8 cellular contexts compared by ENCODE assay signal in genomic region chr2:8525582-8526402, GRCh38.
A peak's percentile ranks its signal among the peaks of the same experiment; 100 is the strongest.
DNase-seq lines count a peak whose midpoint lies in the region; ATAC-seq and TF ChIP-seq lines count a peak whose summit lies in the region.

No MANE protein-coding gene starts in this region.

- peak; percentile 56 for DNase-seq in NCI-H187 treated with DMSO at 0.1 percent for 48 hours (lab: John Stamatoyannopoulos, UW)
- no peak for DNase-seq in activated CD8-positive, alpha-beta T cell treated with anti-CD3 and anti-CD28 coated beads for 36 hours
- DNase-seq in iPS DF 19.7 (ENCODE audit: low read depth, low spot score): peak; percentile 20
- DNase-seq in NCI-H2227 (lab: John Stamatoyannopoulos, UW; ENCODE audit: unreplicated experiment): no peak

- H3K9me3 Mint-ChIP-seq in activated CD8-positive, alpha-beta T cell treated with anti-CD3 and anti-CD28 coated beads for 36 hours: peaks cover 3% of the 10 kb centered on the region

- intact Hi-C loops in activated CD8-positive, alpha-beta T cell treated with anti-CD3 and anti-CD28 coated beads for 36 hours (cut with micrococcal nuclease): no loop called here

- POLR2A ChIA-PET in activated CD8-positive, alpha-beta T cell treated with anti-CD3 and anti-CD28 coated beads for 36 hours (lab: Charles Lee): no interaction called here

- no peak overlapping the region for H3K4me3 Mint-ChIP-seq in activated CD8-positive, alpha-beta T cell treated with anti-CD3 and anti-CD28 coated beads for 36 hours

- no peak overlapping the region for H3K4me3 ChIP-seq in skeletal muscle tissue (ENCODE audit: low read length in 3 of 3)

- H3K27me3 ChIP-seq in skeletal muscle tissue (ENCODE audit: control insufficient read depth in 3 of 3, insufficient read depth in 3 of 3, low read length in 3 of 3): no peaks in the 10 kb centered on the region

- 0 out of 2 replicates have a peak, but pooled peaks have one; percentile 16 for TF ChIP-seq CTCF in 22Rv1 (IDR thresholded peaks at IDR 0.05)
- no peak for TF ChIP-seq CTCF in activated CD8-positive, alpha-beta T cell treated with anti-CD3 and anti-CD28 coated beads for 36 hours (IDR thresholded peaks at IDR 0.05)

- peaks cover 29% of the 10 kb centered on the region for H3K4me1 Mint-ChIP-seq in activated CD8-positive, alpha-beta T cell treated with anti-CD3 and anti-CD28 coated beads for 36 hours (ENCODE audit: low read depth)

- H3K27ac ChIP-seq in 22Rv1: peak overlapping the region; percentile 68
- no peak overlapping the region for H3K27ac ChIP-seq in skeletal muscle tissue (ENCODE audit: low read depth, low read length)

- no peaks in the 10 kb centered on the region for H3K36me3 ChIP-seq in skeletal muscle tissue (ENCODE audit: control insufficient read depth in 3 of 3, insufficient read depth in 3 of 3, low read length in 3 of 3)

- H3K9ac ChIP-seq in skeletal muscle tissue (ENCODE audit: low read depth in 1 of 3, low read length in 3 of 3): peak overlapping the region in 2 of 3 donors; percentile 5 to 51

- no peaks in the 10 kb centered on the region for H3K27me3 Mint-ChIP-seq in activated CD8-positive, alpha-beta T cell treated with anti-CD3 and anti-CD28 coated beads for 36 hours

- peaks cover 1% of the 10 kb centered on the region for H3K36me3 Mint-ChIP-seq in activated CD8-positive, alpha-beta T cell treated with anti-CD3 and anti-CD28 coated beads for 36 hours (ENCODE audit: low read depth)

- CTCF ChIA-PET in activated CD8-positive, alpha-beta T cell treated with anti-CD3 and anti-CD28 coated beads for 36 hours (lab: Charles Lee): no interaction called here

- H3K4me1 ChIP-seq in skeletal muscle tissue (ENCODE audit: control insufficient read depth in 3 of 3, insufficient read depth in 3 of 3, low read length in 3 of 3): peaks cover 12 to 14% (median 13%) of the 10 kb centered on the region in 3 donors

- H3K27ac Mint-ChIP-seq in activated CD8-positive, alpha-beta T cell treated with anti-CD3 and anti-CD28 coated beads for 36 hours: no peak overlapping the region

- peak; percentile 81 for ATAC-seq in GM18867 (IDR thresholded peaks at IDR 0.05; ENCODE audit: unreplicated experiment)
- peak; percentile 83 for ATAC-seq in HG02981 (IDR thresholded peaks at IDR 0.05; ENCODE audit: unreplicated experiment)
- ATAC-seq in activated CD8-positive, alpha-beta T cell treated with anti-CD3 and anti-CD28 coated beads for 36 hours: peak; percentile 20

- H3K9me3 ChIP-seq in skeletal muscle tissue (ENCODE audit: control insufficient read depth in 3 of 3, low read length in 3 of 3): no peaks in the 10 kb centered on the region

Comparison
In these comparisons a context has a peak if more than half of its experiments do, and no peak if none do; other contexts are left out.
1. ATAC-seq: peak in every context shown above with its lines; median percentile 83 in HG02981; 81 in GM18867; 20 in activated CD8-positive, alpha-beta T cell treated with anti-CD3 and anti-CD28 coated beads for 36 hours.
2. DNase-seq: peak in NCI-H187 treated with DMSO at 0.1 percent for 48 hours (single experiment) and iPS DF 19.7 (single experiment); none in activated CD8-positive, alpha-beta T cell treated with anti-CD3 and anti-CD28 coated beads for 36 hours (single experiment) and NCI-H2227 (single experiment).